Comparison of ENCODE assay signal across 8 cellular contexts in the genomic region with DNA sequence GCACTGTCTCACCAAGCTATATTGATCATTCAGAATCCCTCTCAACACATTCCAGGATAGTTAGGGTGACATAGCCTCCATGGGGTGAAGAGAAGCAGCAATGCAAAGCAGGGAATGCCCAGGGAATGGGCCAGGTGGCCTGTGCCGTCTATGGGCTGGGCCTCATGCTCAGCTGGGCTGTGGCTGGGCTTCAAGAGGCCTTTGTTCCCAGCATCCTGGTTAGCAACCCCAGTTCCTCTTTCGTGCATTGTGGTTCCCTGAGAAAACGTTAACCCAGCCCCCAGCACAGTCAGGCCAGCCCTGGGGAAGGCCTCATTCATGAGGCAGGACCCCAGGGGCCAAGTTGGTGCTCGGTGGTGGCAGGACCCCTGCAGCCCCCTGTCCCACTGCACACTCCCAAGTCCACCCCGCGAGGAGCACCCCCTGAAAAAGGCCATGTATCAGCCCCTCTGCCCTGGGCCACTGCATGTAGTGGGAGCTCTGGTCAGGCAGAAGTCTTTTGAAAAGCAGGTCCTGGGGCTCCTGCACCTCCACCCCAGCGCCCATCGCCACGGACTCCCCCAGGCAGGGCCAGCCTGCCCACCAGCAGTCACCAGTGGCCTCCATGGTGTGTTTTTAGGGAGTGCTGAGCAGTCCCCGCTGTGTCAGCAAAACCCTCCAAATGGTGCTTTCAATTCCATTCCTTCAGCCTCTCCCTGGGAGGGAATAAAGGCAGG. TPM values are rescaled to one million over a fixed set of nuclear protein-coding genes. Genes with fewer than 3 reads are reported as not detected.
A peak's percentile ranks its signal among the peaks of the same experiment; 100 is the strongest.
DNase-seq lines count a peak whose midpoint lies in the region; ATAC-seq and TF ChIP-seq lines count a peak whose summit lies in the region.

No MANE protein-coding gene starts in this region.

- no peak for TF ChIP-seq POLR2A in thyroid gland (IDR thresholded peaks at IDR 0.05)

- CTCF ChIA-PET in activated CD4-positive, alpha-beta T cell treated with anti-CD3 and anti-CD28 coated beads, Interleukin-2, amount 10 ng/mL, durations not matched to agents 7 days and 5 days (lab: Charles Lee) = interaction anchor here (0.6 to 6.3 kb wide), 17 partner anchors 8 to 658 kb away, joined by 3 to 39 read pairs (median 3); a partner anchor contains a TSS
- CTCF ChIA-PET in activated CD4-positive, alpha-beta memory T cell treated with anti-CD3 and anti-CD28 coated beads for 36 hours (lab: Charles Lee) = interaction anchor here (0.9 to 4.5 kb wide), 13 partner anchors 9 to 51 kb away, joined by 3 to 20 read pairs (median 6); a partner anchor contains a TSS

- H3K36me3 Mint-ChIP-seq in activated CD4-positive, alpha-beta T cell treated with anti-CD3 and anti-CD28 coated beads, Interleukin-2, amount 10 ng/mL, durations not matched to agents 7 days and 5 days (ENCODE audit: low read depth) = peaks cover 68% of the 10 kb centered on the region
- H3K36me3 Mint-ChIP-seq in activated CD4-positive, alpha-beta memory T cell treated with anti-CD3 and anti-CD28 coated beads for 36 hours = peaks cover 32% of the 10 kb centered on the region

- ATAC-seq in left lobe of liver (peak; percentile 21), GM21447 (IDR thresholded peaks at IDR 0.05; ENCODE audit: unreplicated experiment) (no peak), HG03432 (IDR thresholded peaks at IDR 0.05; ENCODE audit: unreplicated experiment) (no peak)

- H3K36me3 ChIP-seq in thyroid gland = peaks cover 0 to 8% of the 10 kb centered on the region in 2 donors

- intact Hi-C loops in activated CD4-positive, alpha-beta memory T cell treated with anti-CD3 and anti-CD28 coated beads for 36 hours (cut with micrococcal nuclease) = loop anchor here (1.0 to 2.0 kb wide), 5 partner anchors 9 to 103 kb away; a partner anchor contains a TSS
- intact Hi-C loops in thyroid gland (cut with DNase I) = no loop called here

- no peak overlapping the region for H3K4me3 ChIP-seq in thyroid gland (replicated peaks in 1 of 3)

- WGBS in thyroid gland, 2 donors = 80 to 84% methylated on average over 7 to 10 of the region's 10 CpGs

- no peaks in the 10 kb centered on the region for H3K27me3 Mint-ChIP-seq in activated CD4-positive, alpha-beta T cell treated with anti-CD3 and anti-CD28 coated beads, Interleukin-2, amount 10 ng/mL, durations not matched to agents 7 days and 5 days
- no peaks in the 10 kb centered on the region for H3K27me3 Mint-ChIP-seq in activated CD4-positive, alpha-beta memory T cell treated with anti-CD3 and anti-CD28 coated beads for 36 hours

- H3K27ac ChIP-seq in thyroid gland = peak overlapping the region; percentile 15 to 53 (median 41)

- no peaks in the 10 kb centered on the region for H3K9me3 Mint-ChIP-seq in activated CD4-positive, alpha-beta T cell treated with anti-CD3 and anti-CD28 coated beads, Interleukin-2, amount 10 ng/mL, durations not matched to agents 7 days and 5 days
- no peaks in the 10 kb centered on the region for H3K9me3 Mint-ChIP-seq in activated CD4-positive, alpha-beta memory T cell treated with anti-CD3 and anti-CD28 coated beads for 36 hours

- DNase-seq in activated CD4-positive, alpha-beta T cell treated with anti-CD3 and anti-CD28 coated beads, Interleukin-2, amount 10 ng/mL, durations not matched to agents 7 days and 5 days = no peak
- no peak for DNase-seq in activated CD4-positive, alpha-beta T cell treated with anti-CD3 and anti-CD28 coated beads for 1 hour
- DNase-seq in activated CD4-positive, alpha-beta memory T cell treated with anti-CD3 and anti-CD28 coated beads for 36 hours = no peak
- no peak for DNase-seq in left lobe of liver (ENCODE audit: low spot score)
- no peak for DNase-seq in thyroid gland
- DNase-seq in NK-92 (lab: John Stamatoyannopoulos, UW; ENCODE audit: unreplicated experiment) = no peak

- POLR2A ChIA-PET in activated CD4-positive, alpha-beta T cell treated with anti-CD3 and anti-CD28 coated beads, Interleukin-2, amount 10 ng/mL, durations not matched to agents 7 days and 5 days (lab: Charles Lee) = interaction anchor here (0.6 to 1.3 kb wide), 4 partner anchors 9 to 1531 kb away, joined by 4 to 7 read pairs (median 5); a partner anchor contains a TSS
- POLR2A ChIA-PET in activated CD4-positive, alpha-beta memory T cell treated with anti-CD3 and anti-CD28 coated beads for 36 hours (lab: Charles Lee) = interaction anchor here (0.8 to 4.2 kb wide), 11 partner anchors 9 to 26 kb away, joined by 3 to 33 read pairs (median 9); a partner anchor contains a TSS

- no peaks in the 10 kb centered on the region for H3K9me3 ChIP-seq in thyroid gland

- H3K27ac Mint-ChIP-seq in activated CD4-positive, alpha-beta T cell treated with anti-CD3 and anti-CD28 coated beads, Interleukin-2, amount 10 ng/mL, durations not matched to agents 7 days and 5 days = peak overlapping the region; percentile 97
- H3K27ac Mint-ChIP-seq in activated CD4-positive, alpha-beta memory T cell treated with anti-CD3 and anti-CD28 coated beads for 36 hours = peak overlapping the region; percentile 98

- no peaks in the 10 kb centered on the region for H3K27me3 ChIP-seq in thyroid gland

- peaks cover 15 to 42% of the 10 kb centered on the region in 2 donors for H3K4me1 ChIP-seq in thyroid gland

- peaks cover 97% of the 10 kb centered on the region for H3K4me1 Mint-ChIP-seq in activated CD4-positive, alpha-beta T cell treated with anti-CD3 and anti-CD28 coated beads, Interleukin-2, amount 10 ng/mL, durations not matched to agents 7 days and 5 days
- peaks cover 97% of the 10 kb centered on the region for H3K4me1 Mint-ChIP-seq in activated CD4-positive, alpha-beta memory T cell treated with anti-CD3 and anti-CD28 coated beads for 36 hours (ENCODE audit: low read depth)

- no peak for TF ChIP-seq CTCF in thyroid gland (IDR thresholded peaks at IDR 0.05)

- peak overlapping the region; percentile 67 for H3K4me3 Mint-ChIP-seq in activated CD4-positive, alpha-beta T cell treated with anti-CD3 and anti-CD28 coated beads, Interleukin-2, amount 10 ng/mL, durations not matched to agents 7 days and 5 days
- H3K4me3 Mint-ChIP-seq in activated CD4-positive, alpha-beta memory T cell treated with anti-CD3 and anti-CD28 coated beads for 36 hours = peak overlapping the region; percentile 73

RNA-seq across cellular contexts. Expression of a gene that starts 25.4 kb away (rescaled TPM):
- total RNA-seq in activated CD4-positive, alpha-beta T cell treated with anti-CD3 and anti-CD28 coated beads, Interleukin-2, amount 10 ng/mL, durations not matched to agents 7 days and 5 days = 100 to 1,000 TPM; 120 to 148 TPM
- 100 to 1,000 TPM; 112 TPM for total RNA-seq in activated CD4-positive, alpha-beta memory T cell treated with anti-CD3 and anti-CD28 coated beads for 36 hours
- total RNA-seq in left lobe of liver = 7.0 TPM
- 10 to 100 TPM; 20.0 to 27.2 (median 21.3) TPM for total RNA-seq in thyroid gland

RNA-seq across cellular contexts. Expression of a gene that starts 28.4 kb away (rescaled TPM):
- under 1 TPM; 0.52 to 0.71 TPM for total RNA-seq in activated CD4-positive, alpha-beta T cell treated with anti-CD3 and anti-CD28 coated beads, Interleukin-2, amount 10 ng/mL, durations not matched to agents 7 days and 5 days
- total RNA-seq in activated CD4-positive, alpha-beta memory T cell treated with anti-CD3 and anti-CD28 coated beads for 36 hours = under 1 TPM; 0.63 to 0.76 TPM
- total RNA-seq in left lobe of liver = not detected
- total RNA-seq in thyroid gland = not detected
